Comparison of ENCODE assay signal across 30 cellular contexts in the genomic region with DNA sequence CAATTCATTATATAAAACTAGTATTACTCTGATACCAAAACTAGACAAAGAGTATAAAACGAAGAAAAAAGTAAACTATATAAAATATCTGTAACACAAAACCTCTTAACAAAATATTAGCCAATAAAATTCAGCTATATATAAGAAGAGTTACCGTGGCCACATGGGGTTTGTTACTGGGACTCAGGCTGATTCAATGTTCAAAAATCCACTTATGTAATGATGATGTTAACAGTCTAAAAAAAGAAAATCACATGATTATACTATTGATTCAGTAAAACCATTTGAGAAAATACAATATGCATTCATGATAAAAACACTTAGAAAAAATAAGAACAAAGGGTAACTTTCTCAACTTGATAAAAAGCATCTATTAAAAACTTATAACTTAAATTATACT. TPM values are rescaled to one million over a fixed set of nuclear protein-coding genes. Genes with fewer than 3 reads are reported as not detected.
DNase-seq lines count a peak whose midpoint lies in the region; ATAC-seq, FAIRE-seq and TF ChIP-seq lines count a peak whose summit lies in the region.
"Had no signal": no experiment of that assay in that cellular context is flagged by ENCODE, and none has a peak within 500 bp of the region (broad histone marks: within the 10 kb centered on the region; RNA-seq: fewer than 3 reads in every experiment).

No MANE protein-coding gene starts in this region.

- H3K4me1 ChIP-seq in GM23248 (ENCODE audit: insufficient read depth) (no peaks in the 10 kb centered on the region), pancreas (peaks cover 0 to 7% (median 0%) of the 10 kb centered on the region in 3 donors)
- H3K4me1 ChIP-seq: HAP-1, suprapubic skin had no signal

- no peaks in the 10 kb centered on the region for H3K9me2 ChIP-seq in GM23248 (ENCODE audit: insufficient read depth)

- H3K4me2 ChIP-seq in GM23248 (ENCODE audit: unreplicated experiment): no peak overlapping the region
- H3K4me2 ChIP-seq: BLaER1 treated with 17β-estradiol and CSF1 and Interleukin-3, amounts not matched to agents 10 nM and 100 nM had no signal

- peak overlapping the region; percentile 31; the same call in 1 of the 2 replicates for H2AFZ ChIP-seq in GM23248

- intact Hi-C loops in pancreas (cut with DNase I) (no loop called here), CD14-positive monocyte (cut with micrococcal nuclease) (no loop called here)

- H3K27me3 Mint-ChIP-seq in CD14-positive monocyte (ENCODE audit: low read depth in 3 of 3): no peaks in the 10 kb centered on the region

- H3K27ac ChIP-seq in GM23248 (no peak overlapping the region), pancreas (no peak overlapping the region)
- H3K27ac ChIP-seq: BLaER1 treated with 17β-estradiol and CSF1 and Interleukin-3, amounts not matched to agents 10 nM and 100 nM; cardiac muscle cell; coronary artery; ovary; skin epidermis; suprapubic skin had no signal

- TF ChIP-seq CTCF in astrocyte of the spinal cord (IDR thresholded peaks at IDR 0.05; ENCODE audit: low read depth, low read length) (no peak), pancreas (IDR thresholded peaks at IDR 0.05) (no peak), CD14-positive monocyte (IDR thresholded peaks at IDR 0.05) (no peak)

- H3K9ac ChIP-seq in GM23248: no peak overlapping the region
- H3K9ac ChIP-seq: BLaER1 treated with 17β-estradiol and CSF1 and Interleukin-3, amounts not matched to agents 10 nM and 100 nM had no signal

- no peaks in the 10 kb centered on the region for H3F3A ChIP-seq in GM23248 (ENCODE audit: insufficient read depth)

- H3K9me3 Mint-ChIP-seq in CD14-positive monocyte: peaks cover 2 to 9% (median 7%) of the 10 kb centered on the region in 7 donors

- 44 to 63% methylated on average over 2 of the region's 2 CpGs for WGBS in GM23248 (ENCODE audit: low coverage in 1 of 2, low lambda C conversion rate in 2 of 2, missing lambda C conversion rate in 2 of 2), 2 experiments
- WGBS in pancreas, 2 donors: 53 to 72% methylated on average over 2 of the region's 2 CpGs

- H3K79me2 ChIP-seq in GM23248 (ENCODE audit: insufficient read depth): no peaks in the 10 kb centered on the region

- ATAC-seq in pancreas: no peak
- ATAC-seq: activated naive CD4-positive, alpha-beta T cell treated with anti-CD3 and anti-CD28 coated beads, Interleukin-2, amount 50 U/mL, for 72 hours; stimulated activated naive B cell treated with anti-CD40 and anti-IgM and Interleukin-4, amounts not matched to agents 10 μg/mL and 1 μg/mL and 100 μg/mL, for 72 hours had no signal

- no peaks in the 10 kb centered on the region for H3K27me3 ChIP-seq in GM23248 (replicated peaks; ENCODE audit: insufficient read depth)
- H3K27me3 ChIP-seq in pancreas: no peaks in the 10 kb centered on the region
- H3K27me3 ChIP-seq: BLaER1 treated with 17β-estradiol and CSF1 and Interleukin-3, amounts not matched to agents 10 nM and 100 nM; cardiac muscle cell; ovary; suprapubic skin had no signal

- no peak overlapping the region for H3K27ac Mint-ChIP-seq in CD14-positive monocyte
- H3K27ac Mint-ChIP-seq: activated naive CD4-positive, alpha-beta T cell treated with anti-CD3 and anti-CD28 coated beads, Interleukin-2, amount 50 U/mL, for 72 hours; stimulated activated naive B cell treated with anti-CD40 and anti-IgM and Interleukin-4, amounts not matched to agents 10 μg/mL and 1 μg/mL and 100 μg/mL, for 72 hours had no signal

- no peaks in the 10 kb centered on the region for H3K36me3 Mint-ChIP-seq in CD14-positive monocyte

- DNase-seq in GM23248: peak; percentile 58
- peak; percentile 20 for DNase-seq in astrocyte of the spinal cord (ENCODE audit: low read depth, low spot score)
- peak; percentile 71 for DNase-seq in fibroblast of peridontal ligament (ENCODE audit: extremely low read depth)
- no peak for DNase-seq in pancreas
- DNase-seq in AG08396 (ENCODE audit: low spot score): no peak
- DNase-seq in COLO829 (ENCODE audit: low spot score): no peak
- no peak for DNase-seq in CD14-positive monocyte (ENCODE audit: low spot score)
- DNase-seq: activated CD4-positive, alpha-beta T cell treated with anti-CD3 and anti-CD28 coated beads, Interleukin-2, amount 50 U/mL, for 1 hour; activated effector memory CD4-positive, alpha-beta T cell treated with Interleukin-2 at 50 U/mL for 16 hours; activated T-cell treated with anti-CD3 and anti-CD28 coated beads, Interleukin-2, amount 50 U/mL, for 1 hour; amygdala; COR-L47; effector CD8-positive, alpha-beta T cell; hippocampal formation; NCI-H1048; NCI-H446; NCI-H774; ovary; retina; stimulated activated naive B cell treated with anti-CD40 and anti-IgM and Interleukin-4, amounts not matched to agents 10 μg/mL and 1 μg/mL and 100 μg/mL, for 72 hours; SW 1271; T-helper 9 cell had no signal

- peak; percentile 57 for FAIRE-seq in pancreas (lab: Jason Lieb, UNC)

- H3K4me3 ChIP-seq in GM23248 (no peak overlapping the region), astrocyte of the spinal cord (ENCODE audit: low read depth, low read length) (no peak overlapping the region), pancreas (no peak overlapping the region)
- H3K4me3 ChIP-seq: BLaER1 treated with 17β-estradiol and CSF1 and Interleukin-3, amounts not matched to agents 10 nM and 100 nM; cardiac muscle cell; coronary artery; HAP-1; ovary; skin epidermis; suprapubic skin had no signal

- no peak overlapping the region for H3K4me3 Mint-ChIP-seq in CD14-positive monocyte
- H3K4me3 Mint-ChIP-seq: stimulated activated naive B cell treated with anti-CD40 and anti-IgM and Interleukin-4, amounts not matched to agents 10 μg/mL and 1 μg/mL and 100 μg/mL, for 72 hours had no signal

- H3K9me3 ChIP-seq in GM23248 (ENCODE audit: low read depth) (no peaks in the 10 kb centered on the region), pancreas (no peaks in the 10 kb centered on the region)
- H3K9me3 ChIP-seq: HAP-1, ovary, suprapubic skin had no signal

- in situ Hi-C loops in GM23248 (cut with MboI) (no loop called here), astrocyte of the spinal cord (cut with HindIII; ENCODE audit: low sequenced_read_pairs) (no loop called here)

- no peaks in the 10 kb centered on the region for H4K20me1 ChIP-seq in GM23248 (ENCODE audit: insufficient read depth)
- H4K20me1 ChIP-seq: BLaER1 treated with 17β-estradiol and CSF1 and Interleukin-3, amounts not matched to agents 10 nM and 100 nM had no signal

- H3K4me1 Mint-ChIP-seq in CD14-positive monocyte: peaks cover 13% of the 10 kb centered on the region
- H3K4me1 Mint-ChIP-seq: stimulated activated naive B cell treated with anti-CD40 and anti-IgM and Interleukin-4, amounts not matched to agents 10 μg/mL and 1 μg/mL and 100 μg/mL, for 72 hours had no signal

- H3K36me3 ChIP-seq in GM23248 (ENCODE audit: low read depth) (no peaks in the 10 kb centered on the region), pancreas (no peaks in the 10 kb centered on the region)
- H3K36me3 ChIP-seq: BLaER1 treated with 17β-estradiol and CSF1 and Interleukin-3, amounts not matched to agents 10 nM and 100 nM; cardiac muscle cell; HAP-1; ovary; suprapubic skin had no signal

RNA-seq across cellular contexts. Expression of a gene that starts 18.3 kb away (rescaled TPM):
- total RNA-seq in GM23248 (2014; rRNA removed; shearing (Covaris generic)): 0.13 and 0.22 TPM in 2 replicates
- polyA plus RNA-seq in GM23248 (2016; fragmentation: Nextera tagmentation; extraction: Ambion mirVana) (0.09 TPM in 1 of 2 replicates, not detected in the other), pancreas (10 to 100 TPM in 1 of 2 donors, 1 to 10 TPM in 1; 2.9 to 15.1 TPM), CD14-positive monocyte (under 1 TPM in 1 of 2 donors, not detected in 1; 0.16 TPM)
- 1 to 10 TPM; 1.6 to 5.4 (median 3.8) TPM for total RNA-seq in pancreas
- total RNA-seq: G401 had no signal

Comparison
In these comparisons a context has a peak if more than half of its experiments do, and no peak if none do; other contexts are left out.
1. DNase-seq: peak in GM23248 (single experiment), astrocyte of the spinal cord (single experiment) and fibroblast of peridontal ligament (single experiment); none in pancreas (0 of 6), AG08396 (single experiment), COLO829 (single experiment) and CD14-positive monocyte (single experiment).